In the genomic region with DNA sequence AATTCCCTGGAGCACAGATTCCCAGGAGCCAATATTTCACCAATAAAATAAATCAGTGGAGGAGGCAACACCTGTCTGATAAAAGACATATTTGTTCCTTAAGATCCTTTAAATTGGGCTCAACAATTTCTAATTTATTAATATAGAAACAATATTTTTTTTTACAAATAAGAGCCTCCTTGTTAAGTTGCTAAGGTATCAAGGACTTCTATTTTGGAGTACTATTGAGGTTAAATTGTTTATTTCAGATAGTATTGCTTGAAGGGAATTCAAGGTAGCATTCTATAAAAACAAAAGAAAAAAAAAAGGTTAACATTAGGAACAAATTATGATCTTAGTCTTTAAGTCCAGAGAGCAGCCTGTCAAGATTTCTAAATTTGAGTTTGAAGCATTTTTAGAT, we compare ENCODE assay signal across 25 cellular contexts. TPM values are rescaled to one million over a fixed set of nuclear protein-coding genes. Genes with fewer than 3 reads are reported as not detected.
A peak's percentile ranks its signal among the peaks of the same experiment; 100 is the strongest.
DNase-seq lines count a peak whose midpoint lies in the region; ATAC-seq, FAIRE-seq and TF ChIP-seq lines count a peak whose summit lies in the region.
"Had no signal": no experiment of that assay in that cellular context is flagged by ENCODE, and none has a peak within 500 bp of the region (broad histone marks: within the 10 kb centered on the region; RNA-seq: fewer than 3 reads in every experiment).

No MANE protein-coding gene starts in this region.

- SMC1A ChIA-PET in GM12878 (lab: Charles Lee; ENCODE audit: uncharacterized antibody, unreplicated experiment) = interaction anchor here (0.6 to 15.6 kb wide), 11 partner anchors 8 to 241 kb away, joined by 3 to 253 read pairs (median 6); a partner anchor contains a TSS

- peaks cover 7% of the 10 kb centered on the region; the same call in 1 of the 2 replicates for H3K4me1 ChIP-seq in GM12878 (ENCODE audit: control insufficient read depth, insufficient read depth, low read length)
- H3K4me1 ChIP-seq: BE2C had no signal

- TF ChIP-seq POLR2A in GM12878 (IDR thresholded peaks at IDR 0.05; ENCODE audit: low read depth, low read length) = no peak

- DNase-seq in NCI-H2107 treated with DMSO at 0.1 percent for 48 hours (lab: John Stamatoyannopoulos, UW; ENCODE audit: unreplicated experiment) = peak; percentile 14
- DNase-seq in NCI-H2107 (lab: John Stamatoyannopoulos, UW) = no peak
- DNase-seq in DMS79 treated with DMSO at 0.1 percent for 48 hours (lab: John Stamatoyannopoulos, UW) = peak; percentile 75
- DNase-seq in GM12878 (ENCODE audit: low read depth, low spot score) = no peak
- DNase-seq in HT-29 (ENCODE audit: low spot score) = no peak
- no peak for DNase-seq in stimulated activated CD4-positive, alpha-beta T cell treated with anti-CD3 and anti-CD28 coated beads, Interleukin-2, amount 100 ng/mL, for 48 hours
- DNase-seq: BE2C; CD4-positive, alpha-beta T cell; CD8-positive, alpha-beta memory T cell; DMS 273 treated with DMSO at 0.1 percent for 48 hours; DND-41; H9; HFFc6 had no signal

- intact Hi-C loops in GM12878 (cut with micrococcal nuclease; ENCODE audit: unreplicated experiment) = loop anchor here (5.0 kb wide), 4 partner anchors 39 to 309 kb away; no protein-coding TSS in a partner anchor

- H3K9ac ChIP-seq in GM12878 (ENCODE audit: control insufficient read depth, insufficient read depth, low read length) = no peak overlapping the region
- H3K9ac ChIP-seq: BLaER1 treated with 17β-estradiol and CSF1 and Interleukin-3, amounts not matched to agents 10 nM and 100 nM had no signal

- no peak for TF ChIP-seq CTCF in GM12878 (IDR thresholded peaks at IDR 0.05 in 2 of 3, conservative IDR thresholded peaks at IDR 0.05 in 1 of 3; ENCODE audit: control insufficient read depth in 2 of 3, extremely low read depth in 1 of 3, insufficient read depth in 1 of 3, low read depth in 3 of 3, low read length in 3 of 3)

- 0 out of 4 replicates have a peak, but pooled peaks cover 0 to 2% of the 10 kb centered on the region in 2 experiments for H3K27me3 ChIP-seq in GM12878 (replicated peaks in 1 of 2; ENCODE audit: control insufficient read depth in 2 of 2, insufficient read depth in 2 of 2, low read length in 1 of 2)
- H3K27me3 ChIP-seq: BLaER1 treated with 17β-estradiol and CSF1 and Interleukin-3, amounts not matched to agents 10 nM and 100 nM had no signal

- H3K27ac ChIP-seq in GM12878 (ENCODE audit: control insufficient read depth, insufficient read depth) = no peak overlapping the region
- H3K27ac ChIP-seq: 22Rv1; BLaER1 treated with 17β-estradiol and CSF1 and Interleukin-3, amounts not matched to agents 10 nM and 100 nM had no signal

- no peak overlapping the region for H3K4me3 ChIP-seq in GM12878
- H3K4me3 ChIP-seq: BLaER1 treated with 17β-estradiol and CSF1 and Interleukin-3, amounts not matched to agents 10 nM and 100 nM; GM23338 had no signal

- no peak for TF ChIP-seq EP300 in GM12878 (IDR thresholded peaks at IDR 0.05; ENCODE audit: borderline replicate concordance in 1 of 2, control insufficient read depth in 1 of 2, low read depth in 2 of 2, low read length in 2 of 2)

- in situ Hi-C loops in GM12878 (cut with MboI) = loop anchor here (10.0 kb wide), 1 partner anchor 311 kb away; no protein-coding TSS in a partner anchor

- FAIRE-seq in GM12878 (lab: Jason Lieb, UNC) = no peak
- FAIRE-seq: A204.1, D721Med, G401.6, GM19239 had no signal

- no peaks in the 10 kb centered on the region for H4K20me1 ChIP-seq in GM12878 (ENCODE audit: control insufficient read depth, insufficient read depth)
- H4K20me1 ChIP-seq: BLaER1 treated with 17β-estradiol and CSF1 and Interleukin-3, amounts not matched to agents 10 nM and 100 nM had no signal

- BruUV-seq in GM12878 (replicated peaks; lab: Mats Ljungman, UMichigan) = no TSS peak

- no peak for TF ChIP-seq RAD21 in GM12878 (IDR thresholded peaks at IDR 0.05; ENCODE audit: insufficient read depth, low read depth, low read length)

- no peak overlapping the region for H3K4me2 ChIP-seq in GM12878 (ENCODE audit: control insufficient read depth, insufficient read depth)
- H3K4me2 ChIP-seq: BLaER1 treated with 17β-estradiol and CSF1 and Interleukin-3, amounts not matched to agents 10 nM and 100 nM; GM23338 had no signal

- ATAC-seq in GM12878 (no peak), GM21515 (IDR thresholded peaks at IDR 0.05; ENCODE audit: unreplicated experiment) (no peak)
- ATAC-seq: GM23338, HCT116 had no signal

- POLR2A ChIA-PET in GM12878 (lab: Charles Lee) = interaction anchor here (1.0 to 2.3 kb wide), 3 partner anchors 9 to 119 kb away, joined by 3 to 20 read pairs (median 4); a partner anchor contains a TSS

- H2AFZ ChIP-seq in GM12878 (ENCODE audit: control insufficient read depth, low read depth, low read length) = no peak overlapping the region
- H2AFZ ChIP-seq: GM23338 had no signal

- RAD21 ChIA-PET in GM12878 (lab: Charles Lee; ENCODE audit: unreplicated experiment) = interaction anchor here (0.8 to 16.5 kb wide), 7 partner anchors 9 to 53 kb away, joined by 3 to 230 read pairs (median 6); a partner anchor contains a TSS

- no peaks in the 10 kb centered on the region for H3K79me2 ChIP-seq in GM12878 (ENCODE audit: control insufficient read depth, insufficient read depth, low read length)

- no peaks in the 10 kb centered on the region for H3K9me3 ChIP-seq in GM12878 (replicated peaks; ENCODE audit: control insufficient read depth, insufficient read depth, low read length)
- H3K9me3 ChIP-seq: BE2C; BLaER1 treated with 17β-estradiol and CSF1 and Interleukin-3, amounts not matched to agents 10 nM and 100 nM had no signal

- CTCF ChIA-PET in GM12878 (lab: Yijun Ruan, JAX) = interaction anchor here (0.8 to 2.3 kb wide), 6 partner anchors 10 to 52 kb away, joined by 3 to 52 read pairs (median 8); no protein-coding TSS in a partner anchor

- no peaks in the 10 kb centered on the region for H3K36me3 ChIP-seq in GM12878 (ENCODE audit: control insufficient read depth in 2 of 2, insufficient read depth in 2 of 2, low read length in 1 of 2)
- H3K36me3 ChIP-seq: BE2C; BLaER1 treated with 17β-estradiol and CSF1 and Interleukin-3, amounts not matched to agents 10 nM and 100 nM had no signal

RNA-seq across cellular contexts. Expression of a gene that starts 19.5 kb away (rescaled TPM):
- total RNA-seq in GM12878 (2013; cell fraction: nucleolus; rRNA removed) = 1.2 and 2.0 TPM in 2 replicates
- total RNA-seq in GM12878 (2014; rRNA removed) (not detected in 2 replicates), GM12878 (2014; rRNA removed; fragmentation: Illumina TruSeq; extraction: Trizol) (not detected in 2 replicates), GM12878 (2021) (not detected in 2 replicates)
- polyA plus RNA-seq in GM12878 (2011; ENCODE audit: low read depth) = 0.42 TPM
- polyA plus RNA-seq in GM12878 (2011; rRNA removed) (0.22 and 0.53 TPM in 2 replicates), GM12878 (2014; fragmentation: Illumina TruSeq; extraction: Trizol) (not detected in 2 replicates), GM12878 (2014; fragmentation: Nextera tagmentation; extraction: Ambion mirVana) (not detected), GM12878 (2014; rRNA removed) (0.09 TPM in 1 of 2 replicates, not detected in the other), GM12878 (2016; fragmentation: Nextera tagmentation; extraction: Ambion mirVana) (under 1 TPM in 1 of 2 experiments, not detected in 1; 0.21 TPM)
- 1.1 and 1.6 TPM in 2 replicates for polyA plus RNA-seq in GM12878 (2011; cell fraction: cytosol; rRNA removed)
- 0.35 and 0.42 TPM in 2 replicates for polyA plus RNA-seq in GM12878 (2011; cell fraction: nucleus; rRNA removed)
- 0.20 and 1.2 TPM in 2 replicates for polyA plus RNA-seq in GM12878 (2012)
- 0.51 and 1.1 TPM in 2 replicates for polyA minus RNA-seq in GM12878 (2011; rRNA and poly(A)+ RNA removed)
- not detected in 2 replicates for polyA minus RNA-seq in GM12878 (2011; cell fraction: cytosol; rRNA and poly(A)+ RNA removed)
- 0.48 and 0.77 TPM in 2 replicates for polyA minus RNA-seq in GM12878 (2011; cell fraction: nucleus; rRNA and poly(A)+ RNA removed)
- not detected in 2 replicates for total RNA-seq in HT-29 (2014; rRNA removed; shearing (Covaris generic))
- total RNA-seq: CD4-positive, alpha-beta T cell; CD8-positive, alpha-beta memory T cell; GM23338; H4; H9; HFFc6 had no signal
- polyA plus RNA-seq: AG04450; CD14-positive monocyte; CD8-positive, alpha-beta memory T cell; GM23338 had no signal

RNA-seq across cellular contexts. Expression of a gene that starts 29.5 kb away (rescaled TPM):
- 9.0 and 10.7 TPM in 2 replicates for total RNA-seq in GM12878 (2013; cell fraction: nucleolus; rRNA removed)
- total RNA-seq in GM12878 (2014; rRNA removed) (not detected in 2 replicates), GM12878 (2014; rRNA removed; fragmentation: Illumina TruSeq; extraction: Trizol) (0.09 and 0.23 TPM in 2 replicates), GM12878 (2021) (0.44 and 0.77 TPM in 2 replicates)
- polyA plus RNA-seq in GM12878 (2011; ENCODE audit: low read depth) = 1.00 TPM
- polyA plus RNA-seq in GM12878 (2011; rRNA removed) (1.6 and 2.6 TPM in 2 replicates), GM12878 (2014; fragmentation: Illumina TruSeq; extraction: Trizol) (0.35 TPM in 1 of 2 replicates, not detected in the other), GM12878 (2014; fragmentation: Nextera tagmentation; extraction: Ambion mirVana) (under 1 TPM; 0.11 to 0.69 TPM), GM12878 (2014; rRNA removed) (0.19 and 0.20 TPM in 2 replicates), GM12878 (2016; fragmentation: Nextera tagmentation; extraction: Ambion mirVana) (under 1 TPM in 1 of 2 experiments, not detected in 1; 0.12 TPM)
- 2.5 and 3.0 TPM in 2 replicates for polyA plus RNA-seq in GM12878 (2011; cell fraction: cytosol; rRNA removed)
- 1.1 and 1.4 TPM in 2 replicates for polyA plus RNA-seq in GM12878 (2011; cell fraction: nucleus; rRNA removed)
- polyA plus RNA-seq in GM12878 (2012) = 0.51 and 0.74 TPM in 2 replicates
- polyA minus RNA-seq in GM12878 (2011; rRNA and poly(A)+ RNA removed) = 1.6 and 2.6 TPM in 2 replicates
- polyA minus RNA-seq in GM12878 (2011; cell fraction: cytosol; rRNA and poly(A)+ RNA removed) = not detected in 2 replicates
- 0.77 and 0.85 TPM in 2 replicates for polyA minus RNA-seq in GM12878 (2011; cell fraction: nucleus; rRNA and poly(A)+ RNA removed)
- 0.18 TPM in 1 of 2 replicates, not detected in the other for total RNA-seq in HT-29 (2014; rRNA removed; shearing (Covaris generic))
- total RNA-seq: CD8-positive, alpha-beta memory T cell; GM23338; H9 had no signal
- polyA plus RNA-seq: AG04450; CD8-positive, alpha-beta memory T cell; GM23338 had no signal

Comparison
In these comparisons a context has a peak if more than half of its experiments do, and no peak if none do; other contexts are left out.
1. DNase-seq: peak in NCI-H2107 treated with DMSO at 0.1 percent for 48 hours (single experiment) and DMS79 treated with DMSO at 0.1 percent for 48 hours (single experiment); none in NCI-H2107 (single experiment), GM12878 (single experiment), HT-29 (single experiment) and stimulated activated CD4-positive, alpha-beta T cell treated with anti-CD3 and anti-CD28 coated beads, Interleukin-2, amount 100 ng/mL, for 48 hours (0 of 2).